Comparison of ENCODE assay signal across 8 cellular contexts in genomic region chr21:37367758-37368535, GRCh38. TPM values are rescaled to one million over a fixed set of nuclear protein-coding genes. Genes with fewer than 3 reads are reported as not detected.
DNase-seq lines count a peak whose midpoint lies in the region; ATAC-seq and TF ChIP-seq lines count a peak whose summit lies in the region.

No MANE protein-coding gene starts in this region.

- H3K27ac ChIP-seq in OCI-LY3 (ENCODE audit: low read length) (peak overlapping the region; percentile 40), gastroesophageal sphincter (peak overlapping the region; percentile 95 to 100 (median 99)), trophoblast cell (ENCODE audit: low read depth, low read length) (peak overlapping the region; percentile 100)

- peak overlapping the region; percentile 100 for H3K4ac ChIP-seq in trophoblast cell (ENCODE audit: low read depth, low read length)

- H3K79me2 ChIP-seq in OCI-LY3 (ENCODE audit: low read length), result peaks cover 68% of the 10 kb centered on the region
- peaks cover 32% of the 10 kb centered on the region for H3K79me2 ChIP-seq in trophoblast cell (ENCODE audit: control insufficient read depth, insufficient read depth, low read length, poor library complexity)

- H4K91ac ChIP-seq in trophoblast cell (ENCODE audit: low read depth, low read length), result peak overlapping the region; percentile 100

- 0% methylated on average over 1 to 3 of the region's 61 CpGs for WGBS in gastroesophageal sphincter (ENCODE audit: low coverage in 1 of 2), 2 donors
- no CpG with 5 or more reads among the region's 61 CpGs for WGBS in trophoblast cell (ENCODE audit: extremely low coverage, insufficient coverage, insufficient read length)

- H4K12ac ChIP-seq in trophoblast cell (ENCODE audit: low read depth, low read length), result peak overlapping the region; percentile 65

- H2BK12ac ChIP-seq in trophoblast cell (ENCODE audit: low read length), result peak overlapping the region; percentile 58

- ATAC-seq in gastroesophageal sphincter, result no peak
- ATAC-seq in HG02798 (IDR thresholded peaks at IDR 0.05; ENCODE audit: poor library complexity, unreplicated experiment), result no peak

- peak in 1 of 2 donors; percentile 23 for TF ChIP-seq POLR2A in gastroesophageal sphincter (IDR thresholded peaks at IDR 0.05)

- H2AFZ ChIP-seq in OCI-LY3 (ENCODE audit: low read depth, low read length) (no peak overlapping the region), trophoblast cell (ENCODE audit: insufficient read depth, low read length, poor library complexity) (peak overlapping the region; percentile 45)

- H2BK120ac ChIP-seq in trophoblast cell (ENCODE audit: insufficient read depth, low read length, poor library complexity), result peak overlapping the region; percentile 64

- no peaks in the 10 kb centered on the region for H3K27me3 ChIP-seq in OCI-LY3 (ENCODE audit: low read depth, low read length)
- no peaks in the 10 kb centered on the region for H3K27me3 ChIP-seq in gastroesophageal sphincter
- no peaks in the 10 kb centered on the region for H3K27me3 ChIP-seq in trophoblast cell (ENCODE audit: insufficient read depth, low read length)

- TF ChIP-seq CTCF in OCI-LY3 (IDR thresholded peaks at IDR 0.05; ENCODE audit: low read depth, low read length) (no peak), gastroesophageal sphincter (IDR thresholded peaks at IDR 0.05) (no peak)

- peaks cover 35% of the 10 kb centered on the region for H3K4me1 ChIP-seq in OCI-LY3 (ENCODE audit: low read length)
- peaks cover 8 to 57% (median 12%) of the 10 kb centered on the region in 3 donors for H3K4me1 ChIP-seq in gastroesophageal sphincter
- peaks cover 0 to 2% of the 10 kb centered on the region in 2 experiments for H3K4me1 ChIP-seq in trophoblast cell (ENCODE audit: control insufficient read depth in 1 of 2, insufficient read depth in 2 of 2, low read length in 2 of 2)

- peak overlapping the region; percentile 100 for H3K14ac ChIP-seq in trophoblast cell (ENCODE audit: low read length)

- H3K36me3 ChIP-seq in OCI-LY3 (replicated peaks; ENCODE audit: low read depth, low read length), result no peaks in the 10 kb centered on the region
- H3K36me3 ChIP-seq in gastroesophageal sphincter, result no peaks in the 10 kb centered on the region
- no peaks in the 10 kb centered on the region for H3K36me3 ChIP-seq in trophoblast cell (ENCODE audit: control insufficient read depth in 1 of 2, insufficient read depth in 2 of 2, low read length in 2 of 2)

- peaks cover 25% of the 10 kb centered on the region for H3K79me1 ChIP-seq in trophoblast cell (ENCODE audit: low read length)

- peak overlapping the region; percentile 64 for H2AK5ac ChIP-seq in trophoblast cell (ENCODE audit: low read length)

- DNase-seq in NCI-H748 (lab: John Stamatoyannopoulos, UW; ENCODE audit: unreplicated experiment) (peak; percentile 36), NCI-H748 treated with DMSO at 0.1 percent for 48 hours (lab: John Stamatoyannopoulos, UW) (no peak), trophoblast cell (peak; percentile 42 to 71), NCI-H1930 (lab: John Stamatoyannopoulos, UW) (no peak)
- DNase-seq in activated effector memory CD4-positive, alpha-beta T cell treated with Interleukin-2 at 50 U/mL for 16 hours, result peak; percentile 13

- H3K9me3 ChIP-seq in OCI-LY3 (ENCODE audit: insufficient read depth, low read length), result no peaks in the 10 kb centered on the region
- no peaks in the 10 kb centered on the region for H3K9me3 ChIP-seq in gastroesophageal sphincter
- H3K9me3 ChIP-seq in trophoblast cell (ENCODE audit: insufficient read depth, low read depth, low read length), result no peaks in the 10 kb centered on the region

- H3K4me2 ChIP-seq in OCI-LY3 (ENCODE audit: low read length), result peak overlapping the region; percentile 93
- peak overlapping the region; percentile 95 for H3K4me2 ChIP-seq in trophoblast cell (ENCODE audit: low read length)

- peak overlapping the region; percentile 100 for H2BK5ac ChIP-seq in trophoblast cell (ENCODE audit: low read depth, low read length, poor library complexity)

- TF ChIP-seq EP300 in gastroesophageal sphincter (IDR thresholded peaks at IDR 0.05), result no peak

- H3K4me3 ChIP-seq in OCI-LY3 (ENCODE audit: low read length) (peak overlapping the region; percentile 96), gastroesophageal sphincter (peak overlapping the region; percentile 84 to 92), trophoblast cell (ENCODE audit: low read depth, low read length) (peak overlapping the region; percentile 100)

- peaks cover 51% of the 10 kb centered on the region for H4K20me1 ChIP-seq in OCI-LY3 (ENCODE audit: insufficient read depth, low read length)

- H3K9ac ChIP-seq in OCI-LY3 (ENCODE audit: low read length) (peak overlapping the region; percentile 89), trophoblast cell (ENCODE audit: low read length) (peak overlapping the region; percentile 100)

- H4K8ac ChIP-seq in trophoblast cell (ENCODE audit: low read depth, low read length), result peak overlapping the region; percentile 54

- H3K23ac ChIP-seq in trophoblast cell (ENCODE audit: low read length), result no peak overlapping the region

- peak overlapping the region; percentile 72 for H3K18ac ChIP-seq in trophoblast cell (ENCODE audit: low read length)

RNA-seq across cellular contexts. Expression of gene DYRK1A, which starts 1.4 kb away (rescaled TPM):
- 100 to 1,000 TPM in 1 of 4 donors, 10 to 100 TPM in 3; 85.1 to 102 (median 94.0) TPM for total RNA-seq in gastroesophageal sphincter
- polyA plus RNA-seq in trophoblast cell (2013), result 25.1 and 25.7 TPM in 2 replicates

Comparison
In these comparisons a context has a peak if more than half of its experiments do, and no peak if none do; other contexts are left out.
1. DNase-seq: peak in NCI-H748 (single experiment), activated effector memory CD4-positive, alpha-beta T cell treated with Interleukin-2 at 50 U/mL for 16 hours (single experiment) and trophoblast cell (2 of 2); none in NCI-H748 treated with DMSO at 0.1 percent for 48 hours (single experiment) and NCI-H1930 (0 of 2).
2. H3K27ac ChIP-seq: peak in every context shown above with its lines; median percentile 100 in trophoblast cell; 99 in gastroesophageal sphincter; 40 in OCI-LY3.
3. Peak in every context shown above with its lines, with median percentiles within 50 percentile points of each other: H3K4me3 ChIP-seq.